ENCODE assay signal across 1 cellular context in genomic region chr7:151264615-151265014, GRCh38.
TF ChIP-seq lines count a peak whose summit lies in the region.

No MANE protein-coding gene starts in this region.

TF ChIP-seq in H1, 55 proteins besides CTCF, POLR2A, EP300 and RAD21:
- no peak for TF ChIP-seq CTBP2 (IDR thresholded peaks at IDR 0.05; ENCODE audit: borderline replicate concordance, insufficient read depth, insufficient read length, low read length)
- no peak for TF ChIP-seq CBX8 (IDR thresholded peaks at IDR 0.05; ENCODE audit: borderline replicate concordance, low read depth, low read length)
- TF ChIP-seq TAF7 (optimal IDR thresholded peaks at IDR 0.05; ENCODE audit: borderline replicate concordance, low read depth, low read length), result no peak
- no peak for TF ChIP-seq SAP30 (IDR thresholded peaks at IDR 0.05; ENCODE audit: insufficient read depth, insufficient replicate concordance, low read length)
- TF ChIP-seq BRCA1 (IDR thresholded peaks at IDR 0.05; ENCODE audit: low read depth, low read length), result no peak
- no peak for TF ChIP-seq CHD2 (IDR thresholded peaks at IDR 0.05; ENCODE audit: low read length)
- no peak for TF ChIP-seq SIX5 (IDR thresholded peaks at IDR 0.05; ENCODE audit: low read depth, low read length)
- no peak for TF ChIP-seq ATF3 (IDR thresholded peaks at IDR 0.05; ENCODE audit: insufficient read depth, low read depth, low read length)
- TF ChIP-seq FOSL1 (IDR thresholded peaks at IDR 0.05; ENCODE audit: insufficient read depth, low read depth, low read length), result no peak
- no peak for TF ChIP-seq JUN (IDR thresholded peaks at IDR 0.05; ENCODE audit: low read depth, low read length)
